28 cellular contexts compared by ENCODE assay signal in the genomic region with DNA sequence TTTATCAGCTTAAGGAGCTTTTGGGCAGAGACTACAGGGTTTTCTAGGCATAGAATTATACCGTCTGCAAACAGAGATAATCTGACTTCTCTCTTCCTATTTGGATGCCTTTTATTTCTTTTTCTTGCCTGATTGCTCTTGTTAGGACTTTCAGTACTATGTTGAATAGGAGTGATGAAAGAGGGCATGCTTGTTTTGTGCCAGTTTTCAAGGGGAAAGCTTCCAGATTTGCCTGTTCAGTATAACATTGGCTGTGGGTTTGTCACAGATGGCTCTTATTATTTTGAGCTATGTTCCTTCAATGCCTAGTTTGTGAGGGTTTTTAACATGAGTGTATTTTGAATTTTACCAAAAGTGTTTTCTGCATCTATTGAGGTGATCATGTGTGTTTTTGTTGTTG.
"Had no signal": no experiment of that assay in that cellular context is flagged by ENCODE, and none has a peak within 500 bp of the region (broad histone marks: within the 10 kb centered on the region; RNA-seq: fewer than 3 reads in every experiment).

No MANE protein-coding gene starts in this region.

- H3K9me3 Mint-ChIP-seq: stimulated activated naive CD8-positive, alpha-beta T cell treated with anti-CD3 and anti-CD28 coated beads, Interleukin-15, Interleukin-2, amounts not matched to agents 100 ng/mL and 50 ng/mL, for 24 hours had no signal

- H3K27ac Mint-ChIP-seq: naive thymus-derived CD8-positive, alpha-beta T cell; nephron; neural progenitor cell; progenitor cell of endocrine pancreas; stimulated activated effector memory CD8-positive, alpha-beta T cell treated with anti-CD3 and anti-CD28 coated beads, Interleukin-12 subunit alpha, Interleukin-12 subunit beta, amount 100 ng/mL, for 72 hours; stimulated activated naive B cell treated with anti-CD40 and anti-IgM and Interleukin-4, amounts not matched to agents 10 μg/mL and 1 μg/mL and 100 μg/mL, for 72 hours; stimulated activated naive CD8-positive, alpha-beta T cell treated with anti-CD3 and anti-CD28 coated beads, Interleukin-15, Interleukin-2, amounts not matched to agents 100 ng/mL and 50 ng/mL, for 24 hours had no signal

- ATAC-seq: naive thymus-derived CD8-positive, alpha-beta T cell; psoas muscle; right cardiac atrium; right lobe of liver; stimulated activated effector memory CD8-positive, alpha-beta T cell treated with anti-CD3 and anti-CD28 coated beads, Interleukin-12 subunit alpha, Interleukin-12 subunit beta, amount 100 ng/mL, for 72 hours; stimulated activated naive B cell treated with anti-CD40 and anti-IgM and Interleukin-4, amounts not matched to agents 10 μg/mL and 1 μg/mL and 100 μg/mL, for 72 hours; upper lobe of right lung had no signal

- H3K79me2 ChIP-seq: parathyroid adenoma had no signal

- H3K36me3 ChIP-seq: neural progenitor cell, ovary, right lobe of liver, sigmoid colon, stomach, thoracic aorta, thyroid gland, tibial nerve, upper lobe of right lung, uterus had no signal

- H3K4me1 ChIP-seq: parathyroid adenoma, psoas muscle, right lobe of liver, thyroid gland, tibial nerve, upper lobe of right lung, uterus had no signal

- H3K4me1 Mint-ChIP-seq: naive thymus-derived CD8-positive, alpha-beta T cell; nephron; neural progenitor cell; stimulated activated effector memory CD8-positive, alpha-beta T cell treated with anti-CD3 and anti-CD28 coated beads, Interleukin-12 subunit alpha, Interleukin-12 subunit beta, amount 100 ng/mL, for 72 hours; stimulated activated naive B cell treated with anti-CD40 and anti-IgM and Interleukin-4, amounts not matched to agents 10 μg/mL and 1 μg/mL and 100 μg/mL, for 72 hours had no signal

- FAIRE-seq: small intestine had no signal

- H3K9me3 ChIP-seq: ovary, psoas muscle, right lobe of liver, thoracic aorta, thyroid gland, upper lobe of right lung, uterus had no signal

- H3K27ac ChIP-seq: neural progenitor cell, ovary, parathyroid adenoma, psoas muscle, right lobe of liver, sigmoid colon, stomach, thoracic aorta, thyroid gland, tibial nerve, upper lobe of right lung, uterus had no signal

- H2AFZ ChIP-seq: neural progenitor cell, parathyroid adenoma had no signal

- H3K9ac ChIP-seq: neural progenitor cell, parathyroid adenoma had no signal

- H3K27me3 ChIP-seq: neural progenitor cell, ovary, right lobe of liver, sigmoid colon, stomach, thyroid gland, tibial nerve, upper lobe of right lung, uterus had no signal

- H3K4me3 ChIP-seq: neural progenitor cell, ovary, psoas muscle, right lobe of liver, sigmoid colon, stomach, thoracic aorta, thyroid gland, tibial nerve, upper lobe of right lung, uterus had no signal

- H3K4me3 Mint-ChIP-seq: naive thymus-derived CD8-positive, alpha-beta T cell; nephron; neural progenitor cell; stimulated activated effector memory CD8-positive, alpha-beta T cell treated with anti-CD3 and anti-CD28 coated beads, Interleukin-12 subunit alpha, Interleukin-12 subunit beta, amount 100 ng/mL, for 72 hours; stimulated activated naive B cell treated with anti-CD40 and anti-IgM and Interleukin-4, amounts not matched to agents 10 μg/mL and 1 μg/mL and 100 μg/mL, for 72 hours; stimulated activated naive CD8-positive, alpha-beta T cell treated with anti-CD3 and anti-CD28 coated beads, Interleukin-15, Interleukin-2, amounts not matched to agents 100 ng/mL and 50 ng/mL, for 24 hours had no signal

- H3K36me3 Mint-ChIP-seq: neural progenitor cell; stimulated activated effector memory CD8-positive, alpha-beta T cell treated with anti-CD3 and anti-CD28 coated beads, Interleukin-12 subunit alpha, Interleukin-12 subunit beta, amount 100 ng/mL, for 72 hours had no signal

- H3K4me2 ChIP-seq: neural progenitor cell had no signal

- DNase-seq: naive thymus-derived CD8-positive, alpha-beta T cell; occipital lobe; ovary; posterior cingulate gyrus; psoas muscle; right cardiac atrium; right lobe of liver; sigmoid colon; small intestine; stimulated activated CD4-positive, alpha-beta T cell treated with anti-CD3 and anti-CD28 coated beads, Interleukin-15, amount 100 ng/mL, for 24 hours; stimulated activated CD4-positive, alpha-beta T cell treated with anti-CD3 and anti-CD28 coated beads, Interleukin-2, amount 100 ng/mL, for 24 hours; stimulated activated CD4-positive, alpha-beta T cell treated with anti-CD3 and anti-CD28 coated beads, Interleukin-2, amount 100 ng/mL, for 48 hours; stimulated activated CD4-positive, alpha-beta T cell treated with anti-CD3 and anti-CD28 coated beads, Interleukin-4, amount 100 ng/mL, for 24 hours; stimulated activated naive B cell treated with anti-CD40 and anti-IgM and Interleukin-4, amounts not matched to agents 10 μg/mL and 1 μg/mL and 100 μg/mL, for 72 hours; stimulated activated naive CD4-positive, alpha-beta T cell treated with Interleukin-2 at 50 U/mL for 16 hours; stomach; thyroid gland; trophoblast cell; upper lobe of right lung; uterus had no signal
